8 cellular contexts compared by ENCODE assay signal in the genomic region with DNA sequence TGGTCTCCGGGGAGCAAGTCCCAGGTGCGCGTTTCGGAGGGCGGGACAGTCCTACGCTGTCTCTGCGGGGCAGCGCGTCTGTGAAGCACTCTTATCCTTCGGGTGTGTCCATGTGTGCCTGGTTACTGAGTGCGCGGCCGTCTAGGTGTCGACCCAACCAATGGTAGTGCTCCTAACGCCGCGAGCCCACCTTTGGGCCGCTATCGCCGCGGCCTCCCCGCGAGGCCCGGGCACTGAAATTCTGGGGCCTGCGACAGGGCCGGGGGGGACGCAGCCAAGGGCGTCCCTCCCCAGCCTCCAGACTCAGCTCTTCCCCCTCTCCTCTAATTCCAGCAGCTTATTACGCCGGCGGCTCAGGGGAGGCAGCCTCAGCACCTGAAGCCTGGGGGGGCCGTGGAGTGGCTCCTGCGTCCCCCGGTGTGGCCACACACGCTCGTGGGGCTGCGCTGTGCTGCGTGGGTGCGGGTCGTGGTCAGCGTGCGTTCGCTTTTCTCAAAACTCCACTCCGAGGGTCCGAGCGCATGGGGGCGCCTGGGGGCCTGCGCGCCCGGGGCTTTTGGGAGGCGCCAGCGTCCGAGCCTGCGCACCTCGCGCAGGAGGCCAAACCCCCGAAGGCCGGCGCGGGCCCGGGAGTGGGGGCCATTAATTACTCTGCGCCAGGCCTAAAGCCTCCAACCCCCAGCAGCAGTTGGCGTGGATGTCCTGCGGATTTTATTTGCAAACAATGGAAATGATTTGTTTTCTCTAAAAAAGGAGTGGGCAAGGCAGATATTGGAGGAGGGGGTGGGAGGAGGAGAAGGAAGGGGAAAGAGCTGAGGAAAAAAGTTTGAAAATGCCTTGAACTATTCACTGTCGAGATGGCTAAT. TPM values are rescaled to one million over a fixed set of nuclear protein-coding genes. Genes with fewer than 3 reads are reported as not detected.
DNase-seq lines count a peak whose midpoint lies in the region; ATAC-seq and TF ChIP-seq lines count a peak whose summit lies in the region.

No MANE protein-coding gene starts in this region.

- peaks cover 45% of the 10 kb centered on the region for H3K4me1 Mint-ChIP-seq in activated T-cell treated with anti-CD3 and anti-CD28 coated beads, Interleukin-2, amount 50 U/mL, for 4 hours (ENCODE audit: low read depth)

- no peaks in the 10 kb centered on the region for H3K9me3 ChIP-seq in RWPE2 (ENCODE audit: severe bottlenecking)

- H3K27ac ChIP-seq in RWPE2 (ENCODE audit: poor library complexity, severe bottlenecking): peak overlapping the region; percentile 85

- peak overlapping the region; percentile 62 for H3K4me3 ChIP-seq in RWPE2 (ENCODE audit: severe bottlenecking)
- peak overlapping the region; percentile 98 for H3K4me3 ChIP-seq in skeletal muscle cell (ENCODE audit: low read depth, low read length)

- intact Hi-C loops in left ventricle myocardium superior (cut with micrococcal nuclease): loop anchor here (10.0 kb wide), 1 partner anchor 900 kb away; no protein-coding TSS in a partner anchor

- TF ChIP-seq CTCF in RWPE2 (IDR thresholded peaks at IDR 0.05; ENCODE audit: poor library complexity, severe bottlenecking): no peak

- peaks cover 68% of the 10 kb centered on the region for H3K27me3 Mint-ChIP-seq in activated T-cell treated with anti-CD3 and anti-CD28 coated beads, Interleukin-2, amount 50 U/mL, for 4 hours (ENCODE audit: low read depth)

- peaks cover 2% of the 10 kb centered on the region; the same call in 1 of the 2 replicates for H3K36me3 ChIP-seq in RWPE2 (ENCODE audit: low read depth)

- H3K9me3 Mint-ChIP-seq in activated T-cell treated with anti-CD3 and anti-CD28 coated beads, Interleukin-2, amount 50 U/mL, for 4 hours: no peaks in the 10 kb centered on the region

- no peaks in the 10 kb centered on the region for H3K27me3 ChIP-seq in RWPE2 (ENCODE audit: insufficient read depth, poor library complexity, severe bottlenecking)

- peak overlapping the region; percentile 24 for H3K4me3 Mint-ChIP-seq in activated T-cell treated with anti-CD3 and anti-CD28 coated beads, Interleukin-2, amount 50 U/mL, for 4 hours

- H3K36me3 Mint-ChIP-seq in activated T-cell treated with anti-CD3 and anti-CD28 coated beads, Interleukin-2, amount 50 U/mL, for 4 hours (ENCODE audit: insufficient read depth): no peaks in the 10 kb centered on the region

- ATAC-seq in activated T-cell treated with anti-CD3 and anti-CD28 coated beads, Interleukin-2, amount 50 U/mL, for 4 hours: no peak
- ATAC-seq in RWPE2 (ENCODE audit: low read depth): peak; percentile 6; the same call in 1 of the 3 replicates
- no peak for ATAC-seq in left ventricle myocardium superior
- ATAC-seq in GM19035 (IDR thresholded peaks at IDR 0.05; ENCODE audit: unreplicated experiment): no peak
- ATAC-seq in HG02938 (IDR thresholded peaks at IDR 0.05; ENCODE audit: unreplicated experiment): no peak

- DNase-seq in activated T-cell treated with anti-CD3 and anti-CD28 coated beads, Interleukin-2, amount 50 U/mL, for 4 hours: no peak
- no peak for DNase-seq in activated T-cell treated with anti-CD3 and anti-CD28 coated beads, Interleukin-2, amount 50 U/mL, for 48 hours
- DNase-seq in RWPE2 (ENCODE audit: low spot score) (no peak), left ventricle myocardium superior (peak; percentile 45), skeletal muscle cell (ENCODE audit: low read depth) (no peak), SIG-M5 (lab: John Stamatoyannopoulos, UW) (no peak)

- H3K4me1 ChIP-seq in RWPE2 (ENCODE audit: insufficient read depth, poor library complexity, severe bottlenecking): no peaks in the 10 kb centered on the region

RNA-seq across cellular contexts. Expression of gene ZNF503, which starts 3.0 kb away (rescaled TPM):
- under 1 TPM; 0.16 to 0.30 (median 0.27) TPM for total RNA-seq in activated T-cell treated with anti-CD3 and anti-CD28 coated beads, Interleukin-2, amount 50 U/mL, for 4 hours
- total RNA-seq in left ventricle myocardium superior: 6.8 TPM

RNA-seq across cellular contexts. Expression of gene LRMDA, which starts 26.9 kb away (rescaled TPM):
- not detected for total RNA-seq in activated T-cell treated with anti-CD3 and anti-CD28 coated beads, Interleukin-2, amount 50 U/mL, for 4 hours
- 23.1 TPM for total RNA-seq in left ventricle myocardium superior

Comparison
In these comparisons a context has a peak if more than half of its experiments do, and no peak if none do; other contexts are left out.
1. RNA of gene LRMDA, which starts 26.9 kb away (total RNA-seq): 23.1 TPM in left ventricle myocardium superior (single experiment); not detected in activated T-cell treated with anti-CD3 and anti-CD28 coated beads, Interleukin-2, amount 50 U/mL, for 4 hours; every median in the first group is over 10 times any median in the second.